Comparison of ENCODE assay signal across 8 cellular contexts in the genomic region with DNA sequence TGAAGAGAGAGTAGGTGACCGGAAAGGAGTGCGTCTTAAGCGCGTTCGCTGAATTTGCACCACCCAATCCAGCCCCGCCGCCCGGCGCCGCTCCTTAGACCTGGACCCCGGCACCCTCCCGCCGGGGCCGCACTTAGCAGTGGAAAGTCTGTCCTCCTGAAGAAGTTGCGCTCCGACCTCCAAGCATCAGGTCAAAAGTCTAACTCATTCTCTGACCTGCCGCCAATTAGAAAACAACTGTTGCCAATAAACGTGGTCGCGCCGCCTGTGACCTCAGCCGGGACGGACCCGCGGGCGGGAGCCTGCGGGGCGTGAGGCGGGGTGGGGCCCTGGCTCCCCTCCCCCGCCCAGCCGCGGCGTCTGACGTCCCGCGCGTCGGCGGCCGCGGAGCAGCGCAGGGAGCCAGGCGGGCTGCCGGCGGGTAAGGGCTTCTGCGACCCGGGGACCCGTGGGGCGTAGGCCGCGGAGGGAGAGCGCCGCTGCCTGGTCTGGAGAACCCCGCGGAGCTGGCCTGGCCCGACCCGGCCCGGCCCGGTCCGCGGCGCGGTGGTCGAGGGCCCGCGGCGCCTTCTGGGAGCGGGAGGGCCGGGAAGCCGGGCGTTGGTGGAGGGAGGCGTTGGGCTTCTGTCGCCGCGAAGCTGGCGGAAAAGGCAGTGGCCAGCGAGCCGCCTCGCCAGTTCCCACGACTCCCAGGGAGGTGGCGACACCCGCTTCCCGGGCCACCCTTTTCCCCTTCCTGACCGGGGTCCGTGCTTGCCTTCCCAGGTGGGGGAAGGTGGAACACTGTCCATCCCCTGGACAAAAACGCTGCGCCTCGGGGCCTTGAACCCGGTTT.
DNase-seq lines count a peak whose midpoint lies in the region; ATAC-seq and TF ChIP-seq lines count a peak whose summit lies in the region.

A gene with protein sequence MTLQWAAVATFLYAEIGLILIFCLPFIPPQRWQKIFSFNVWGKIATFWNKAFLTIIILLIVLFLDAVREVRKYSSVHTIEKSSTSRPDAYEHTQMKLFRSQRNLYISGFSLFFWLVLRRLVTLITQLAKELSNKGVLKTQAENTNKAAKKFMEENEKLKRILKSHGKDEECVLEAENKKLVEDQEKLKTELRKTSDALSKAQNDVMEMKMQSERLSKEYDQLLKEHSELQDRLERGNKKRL (plus strand): TSS at position 366 of the 835 bp plus-strand sequence. CDS start 527 bp downstream, outside the sequence.

- peak within 1 kb of the TSS; percentile 85 for H3K4me3 ChIP-seq in AG09309 (ENCODE audit: control insufficient read depth, low read depth, low read length)

- ATAC-seq in GM18867 (IDR thresholded peaks at IDR 0.05; ENCODE audit: unreplicated experiment) (peak; percentile 92), HG03095 (IDR thresholded peaks at IDR 0.05; ENCODE audit: unreplicated experiment) (peak; percentile 90)

- H3K27me3 ChIP-seq in layer of hippocampus (ENCODE audit: control insufficient read depth, insufficient read depth, low read length): no peaks in the 10 kb centered on the region

- H3K27ac ChIP-seq in cingulate gyrus (ENCODE audit: low read depth, low read length) (peak within 1 kb of the TSS; percentile 85), layer of hippocampus (ENCODE audit: low read depth, low read length) (peak within 1 kb of the TSS; percentile 77)

- DNase-seq in AG09309 (ENCODE audit: low read depth) (no peak), NCI-H345 (lab: John Stamatoyannopoulos, UW) (peak; percentile 68)
- peak; percentile 49 to 51 for DNase-seq in activated CD4-positive, alpha-beta T cell treated with anti-CD3 and anti-CD28 coated beads for 24 hours (ENCODE audit: low read depth in 2 of 2)
- peak; percentile 50 to 69 for DNase-seq in stimulated activated CD4-positive, alpha-beta T cell treated with anti-CD3 and anti-CD28 coated beads, Interleukin-1b, Interleukin-23, amount 100 ng/mL, for 4 hours (ENCODE audit: low read depth in 2 of 2)

- TF ChIP-seq CTCF in AG09309 (IDR thresholded peaks at IDR 0.05; ENCODE audit: control insufficient read depth, insufficient read depth, low read depth, low read length, missing control alignments): peak; percentile 32
